9 cellular contexts compared by ENCODE assay signal in genomic region chr10:73648252-73648651, GRCh38. TPM values are rescaled to one million over a fixed set of nuclear protein-coding genes. Genes with fewer than 3 reads are reported as not detected.
DNase-seq lines count a peak whose midpoint lies in the region; ATAC-seq and TF ChIP-seq lines count a peak whose summit lies in the region.
"Had no signal": no experiment of that assay in that cellular context is flagged by ENCODE, and none has a peak within 500 bp of the region (broad histone marks: within the 10 kb centered on the region; RNA-seq: fewer than 3 reads in every experiment).

No MANE protein-coding gene starts in this region.

- no peak for TF ChIP-seq CTCF in BJ (IDR thresholded peaks at IDR 0.05; ENCODE audit: insufficient read depth, low read depth, low read length)
- TF ChIP-seq CTCF in heart right ventricle (IDR thresholded peaks at IDR 0.05), result no peak
- TF ChIP-seq CTCF in parathyroid adenoma (IDR thresholded peaks at IDR 0.05), result no peak

- CTCF ChIA-PET in BJ (lab: Yijun Ruan, JAX), result interaction anchor here (0.6 to 10.6 kb wide), 5 partner anchors 10 to 1691 kb away, joined by 3 to 181 read pairs (median 4); no protein-coding TSS in a partner anchor

- DNase-seq in BJ (ENCODE audit: low read depth) (no peak), heart right ventricle (peak in 1 of 2 donors; percentile 47)

- peaks cover 11% of the 10 kb centered on the region for H3K27me3 Mint-ChIP-seq in activated T-helper 17 cell treated with anti-CD3 and anti-CD28 coated beads, Interleukin-2, amount 50 U/mL, for 72 hours

- no peaks in the 10 kb centered on the region for H3K79me2 ChIP-seq in parathyroid adenoma

- H3K27me3 ChIP-seq in BJ (ENCODE audit: control insufficient read depth, insufficient read depth, low read length) (no peaks in the 10 kb centered on the region), heart right ventricle (no peaks in the 10 kb centered on the region), parathyroid adenoma (ENCODE audit: control insufficient read depth, insufficient read depth, low read length) (no peaks in the 10 kb centered on the region)

- peak overlapping the region; percentile 87 for H2AFZ ChIP-seq in parathyroid adenoma

- ATAC-seq in activated T-helper 17 cell treated with anti-CD3 and anti-CD28 coated beads, Interleukin-2, amount 50 U/mL, for 72 hours (replicated peaks), result no peak
- peak; percentile 0 to 28 (median 4) for ATAC-seq in heart right ventricle
- ATAC-seq in GM21367 (IDR thresholded peaks at IDR 0.05; ENCODE audit: unreplicated experiment), result no peak
- ATAC-seq in HG03571 (IDR thresholded peaks at IDR 0.05; ENCODE audit: unreplicated experiment), result no peak
- no peak for ATAC-seq in GM18907 (IDR thresholded peaks at IDR 0.05; ENCODE audit: unreplicated experiment)
- ATAC-seq in activated CD4-positive, CD25-positive, alpha-beta regulatory T cell treated with anti-CD3 and anti-CD28 coated beads, Interleukin-2, amount 50 U/mL, for 24 hours, result no peak

- H3K27ac ChIP-seq in heart right ventricle, result peak overlapping the region; percentile 73 to 97 (median 88)
- H3K27ac ChIP-seq in parathyroid adenoma, result no peak overlapping the region

- WGBS in heart right ventricle, 2 donors, result 24 to 32% methylated on average over 15 to 16 of the region's 16 CpGs

- H3K4me3 ChIP-seq in BJ (ENCODE audit: low read depth, low read length) (peak overlapping the region; percentile 32; the same call in 1 of the 2 replicates), heart right ventricle (peak overlapping the region; percentile 45 to 87 (median 61)), parathyroid adenoma (ENCODE audit: low read depth, low read length) (peak overlapping the region; percentile 57)

- H3K9me3 ChIP-seq in heart right ventricle, result no peaks in the 10 kb centered on the region
- H3K9me3 ChIP-seq in parathyroid adenoma (ENCODE audit: control insufficient read depth, low read length), result no peaks in the 10 kb centered on the region

- H3K4me3 Mint-ChIP-seq in activated T-helper 17 cell treated with anti-CD3 and anti-CD28 coated beads, Interleukin-2, amount 50 U/mL, for 72 hours, result peak overlapping the region; percentile 57

- no peak overlapping the region for H3K9ac ChIP-seq in parathyroid adenoma

- no peaks in the 10 kb centered on the region for H3K9me3 Mint-ChIP-seq in activated T-helper 17 cell treated with anti-CD3 and anti-CD28 coated beads, Interleukin-2, amount 50 U/mL, for 72 hours

- POLR2A ChIA-PET in BJ (lab: Charles Lee), result interaction anchor here (0.6 kb wide), 1 partner anchor 72 kb away, joined by 12 read pairs; no protein-coding TSS in a partner anchor

- H3K4me1 ChIP-seq in heart right ventricle (peaks cover 4 to 64% (median 31%) of the 10 kb centered on the region in 9 donors), parathyroid adenoma (peaks cover 6% of the 10 kb centered on the region)

- H3K4me2 ChIP-seq in parathyroid adenoma (ENCODE audit: low read length), result peak overlapping the region; percentile 76

- peaks cover 12% of the 10 kb centered on the region for H3K4me1 Mint-ChIP-seq in activated T-helper 17 cell treated with anti-CD3 and anti-CD28 coated beads, Interleukin-2, amount 50 U/mL, for 72 hours

- H3K36me3 Mint-ChIP-seq in activated T-helper 17 cell treated with anti-CD3 and anti-CD28 coated beads, Interleukin-2, amount 50 U/mL, for 72 hours (ENCODE audit: low read depth), result no peaks in the 10 kb centered on the region

- intact Hi-C loops in heart right ventricle (cut with DNase I), result loop anchor here in 2 of 10 donors (5.0 kb wide), 1 partner anchor 84 kb away; no protein-coding TSS in a partner anchor

- H3K36me3 ChIP-seq in BJ (ENCODE audit: control insufficient read depth, insufficient read depth, low read length) (no peaks in the 10 kb centered on the region), heart right ventricle (peaks cover 0 to 1% (median 0%) of the 10 kb centered on the region in 9 donors), parathyroid adenoma (ENCODE audit: control insufficient read depth, insufficient read depth, low read length) (no peaks in the 10 kb centered on the region)

- H3K27ac Mint-ChIP-seq in activated T-helper 17 cell treated with anti-CD3 and anti-CD28 coated beads, Interleukin-2, amount 50 U/mL, for 72 hours, result no peak overlapping the region

RNA-seq across cellular contexts. Expression of gene MYOZ1, which starts 7.0 kb away (rescaled TPM):
- polyA plus RNA-seq in BJ (2011; rRNA removed) (8.3 and 9.6 TPM in 2 replicates), heart right ventricle (under 1 TPM; 0.51 to 0.54 TPM)
- polyA minus RNA-seq in BJ (2011; rRNA and poly(A)+ RNA removed), result 3.2 and 4.5 TPM in 2 replicates
- not detected for total RNA-seq in activated T-helper 17 cell treated with anti-CD3 and anti-CD28 coated beads, Interleukin-2, amount 50 U/mL, for 72 hours
- total RNA-seq in heart right ventricle, result 1 to 10 TPM in 5 of 10 donors, under 1 TPM in 5; 0.41 to 3.4 (median 0.98) TPM

RNA-seq across cellular contexts. Expression of gene SYNPO2L, which starts 7.6 kb away (rescaled TPM):
- polyA plus RNA-seq in BJ (2011; rRNA removed) (0.04 and 0.05 TPM in 2 replicates), heart right ventricle (100 to 1,000 TPM in 1 of 2 donors, 10 to 100 TPM in 1; 61.6 to 147 TPM)
- polyA minus RNA-seq in BJ (2011; rRNA and poly(A)+ RNA removed), result 0.10 and 0.14 TPM in 2 replicates
- total RNA-seq in activated T-helper 17 cell treated with anti-CD3 and anti-CD28 coated beads, Interleukin-2, amount 50 U/mL, for 72 hours, result not detected
- 100 to 1,000 TPM; 120 to 833 (median 469) TPM for total RNA-seq in heart right ventricle
- total RNA-seq: frontal cortex had no signal

RNA-seq across cellular contexts. Expression of gene AGAP5, which starts 49.7 kb away (rescaled TPM):
- polyA plus RNA-seq in BJ (2011; rRNA removed) (3.3 and 4.0 TPM in 2 replicates), heart right ventricle (10 to 100 TPM in 1 of 2 donors, 1 to 10 TPM in 1; 1.8 to 15.1 TPM)
- 2.4 and 3.1 TPM in 2 replicates for polyA minus RNA-seq in BJ (2011; rRNA and poly(A)+ RNA removed)
- total RNA-seq in activated T-helper 17 cell treated with anti-CD3 and anti-CD28 coated beads, Interleukin-2, amount 50 U/mL, for 72 hours, result 1 to 10 TPM; 6.3 to 7.2 TPM
- 1 to 10 TPM; 2.4 to 4.2 (median 3.4) TPM for total RNA-seq in heart right ventricle

RNA-seq across cellular contexts. Expression of gene USP54, which starts 57.1 kb away (rescaled TPM):
- polyA plus RNA-seq in BJ (2011; rRNA removed) (13.7 and 13.9 TPM in 2 replicates), heart right ventricle (10 to 100 TPM in 1 of 2 donors, 1 to 10 TPM in 1; 7.9 to 16.3 TPM)
- 14.9 and 17.2 TPM in 2 replicates for polyA minus RNA-seq in BJ (2011; rRNA and poly(A)+ RNA removed)
- 1 to 10 TPM; 6.3 to 6.4 TPM for total RNA-seq in activated T-helper 17 cell treated with anti-CD3 and anti-CD28 coated beads, Interleukin-2, amount 50 U/mL, for 72 hours
- 10 to 100 TPM; 14.5 to 34.5 (median 19.4) TPM for total RNA-seq in heart right ventricle

Comparison
In these comparisons a context has a peak if more than half of its experiments do, and no peak if none do; other contexts are left out.
1. ATAC-seq: peak in heart right ventricle (8 of 8); none in activated T-helper 17 cell treated with anti-CD3 and anti-CD28 coated beads, Interleukin-2, amount 50 U/mL, for 72 hours (single experiment), GM21367 (single experiment), HG03571 (single experiment), GM18907 (single experiment) and activated CD4-positive, CD25-positive, alpha-beta regulatory T cell treated with anti-CD3 and anti-CD28 coated beads, Interleukin-2, amount 50 U/mL, for 24 hours (0 of 2).
2. RNA of gene SYNPO2L, which starts 7.6 kb away (total RNA-seq): 120 to 833 TPM in heart right ventricle; not detected in activated T-helper 17 cell treated with anti-CD3 and anti-CD28 coated beads, Interleukin-2, amount 50 U/mL, for 72 hours; every median in the first group is over 100 times any median in the second.
3. Peak in every context shown above with its lines, with median percentiles within 50 percentile points of each other: H3K4me3 ChIP-seq.